In genomic region chr15:88651971-88652370, GRCh38 we compare ENCODE assay signal across 17 cellular contexts. TPM values are rescaled to one million over a fixed set of nuclear protein-coding genes. Genes with fewer than 3 reads are reported as not detected.
DNase-seq lines count a peak whose midpoint lies in the region; ATAC-seq and TF ChIP-seq lines count a peak whose summit lies in the region.
"Had no signal": no experiment of that assay in that cellular context is flagged by ENCODE, and none has a peak within 500 bp of the region (broad histone marks: within the 10 kb centered on the region; RNA-seq: fewer than 3 reads in every experiment).

No MANE protein-coding gene starts in this region.

- no peak overlapping the region for H3K4me3 Mint-ChIP-seq in activated naive CD4-positive, alpha-beta T cell treated with anti-CD3 and anti-CD28 coated beads, Interleukin-2, amount 10 ng/mL, durations not matched to agents 7 days and 5 days
- no peak overlapping the region for H3K4me3 Mint-ChIP-seq in activated CD8-positive, alpha-beta T cell treated with anti-CD3 and anti-CD28 coated beads, Interleukin-2, amount 10 ng/mL, durations not matched to agents 7 days and 5 days
- no peak overlapping the region for H3K4me3 Mint-ChIP-seq in type B pancreatic cell

- no peak for DNase-seq in activated naive CD4-positive, alpha-beta T cell treated with anti-CD3 and anti-CD28 coated beads, Interleukin-2, amount 10 ng/mL, durations not matched to agents 7 days and 5 days
- no peak for DNase-seq in activated naive CD4-positive, alpha-beta T cell treated with anti-CD3 and anti-CD28 coated beads, Interleukin-2, amount 50 U/mL, for 16 hours
- DNase-seq in activated CD8-positive, alpha-beta T cell treated with anti-CD3 and anti-CD28 coated beads, Interleukin-2, amount 10 ng/mL, durations not matched to agents 7 days and 5 days = peak; percentile 19
- peak; percentile 43 for DNase-seq in left lobe of liver (ENCODE audit: low spot score)
- DNase-seq in type B pancreatic cell (ENCODE audit: extremely low spot score, unreplicated experiment) = peak; percentile 58
- no peak for DNase-seq in SHP77 (lab: John Stamatoyannopoulos, UW)
- DNase-seq in OCI-M1 (lab: John Stamatoyannopoulos, UW) = no peak
- DNase-seq: foreskin keratinocyte; GOT3; Kasumi-1; NCI-H1417 treated with DMSO at 0.1 percent for 48 hours; NCI-H2227 treated with DMSO at 0.1 percent for 48 hours; SIG-M5; stimulated activated CD4-positive, alpha-beta T cell treated with anti-CD3 and anti-CD28 coated beads, Interleukin-12 subunit alpha, Interleukin-12 subunit beta, amount 100 ng/mL, for 4 hours; stimulated activated naive CD4-positive, alpha-beta T cell treated with Interleukin-2 at 50 U/mL for 16 hours; T-helper 2 cell had no signal

- no peak for TF ChIP-seq CTCF in type B pancreatic cell (conservative IDR thresholded peaks at IDR 0.05)

- H3K27ac Mint-ChIP-seq in activated naive CD4-positive, alpha-beta T cell treated with anti-CD3 and anti-CD28 coated beads, Interleukin-2, amount 10 ng/mL, durations not matched to agents 7 days and 5 days = peak overlapping the region; percentile 66
- H3K27ac Mint-ChIP-seq in activated CD8-positive, alpha-beta T cell treated with anti-CD3 and anti-CD28 coated beads, Interleukin-2, amount 10 ng/mL, durations not matched to agents 7 days and 5 days = peak overlapping the region; percentile 27
- no peak overlapping the region for H3K27ac Mint-ChIP-seq in type B pancreatic cell

- CTCF ChIA-PET in activated naive CD4-positive, alpha-beta T cell treated with anti-CD3 and anti-CD28 coated beads, Interleukin-2, amount 10 ng/mL, durations not matched to agents 7 days and 5 days (lab: Charles Lee) = interaction anchor here (2.3 kb wide), 1 partner anchor 27 kb away, joined by 10 read pairs; no protein-coding TSS in a partner anchor
- CTCF ChIA-PET in activated CD8-positive, alpha-beta T cell treated with anti-CD3 and anti-CD28 coated beads, Interleukin-2, amount 10 ng/mL, durations not matched to agents 7 days and 5 days (lab: Charles Lee) = no interaction called here

- no peaks in the 10 kb centered on the region for H3K27me3 Mint-ChIP-seq in activated naive CD4-positive, alpha-beta T cell treated with anti-CD3 and anti-CD28 coated beads, Interleukin-2, amount 10 ng/mL, durations not matched to agents 7 days and 5 days
- no peaks in the 10 kb centered on the region for H3K27me3 Mint-ChIP-seq in activated CD8-positive, alpha-beta T cell treated with anti-CD3 and anti-CD28 coated beads, Interleukin-2, amount 10 ng/mL, durations not matched to agents 7 days and 5 days (ENCODE audit: low read depth)
- H3K27me3 Mint-ChIP-seq in type B pancreatic cell = no peaks in the 10 kb centered on the region

- H3K4me1 Mint-ChIP-seq in activated naive CD4-positive, alpha-beta T cell treated with anti-CD3 and anti-CD28 coated beads, Interleukin-2, amount 10 ng/mL, durations not matched to agents 7 days and 5 days = peaks cover 74% of the 10 kb centered on the region
- H3K4me1 Mint-ChIP-seq in activated CD8-positive, alpha-beta T cell treated with anti-CD3 and anti-CD28 coated beads, Interleukin-2, amount 10 ng/mL, durations not matched to agents 7 days and 5 days (ENCODE audit: low read depth) = peaks cover 70% of the 10 kb centered on the region
- peaks cover 30% of the 10 kb centered on the region for H3K4me1 Mint-ChIP-seq in type B pancreatic cell (ENCODE audit: unreplicated experiment)

- no peaks in the 10 kb centered on the region for H3K9me3 Mint-ChIP-seq in activated naive CD4-positive, alpha-beta T cell treated with anti-CD3 and anti-CD28 coated beads, Interleukin-2, amount 10 ng/mL, durations not matched to agents 7 days and 5 days
- no peaks in the 10 kb centered on the region for H3K9me3 Mint-ChIP-seq in activated CD8-positive, alpha-beta T cell treated with anti-CD3 and anti-CD28 coated beads, Interleukin-2, amount 10 ng/mL, durations not matched to agents 7 days and 5 days (ENCODE audit: insufficient read depth)
- H3K9me3 Mint-ChIP-seq in type B pancreatic cell = no peaks in the 10 kb centered on the region

- no peak for ATAC-seq in activated CD8-positive, alpha-beta T cell treated with anti-CD3 and anti-CD28 coated beads, Interleukin-2, amount 10 ng/mL, durations not matched to agents 7 days and 5 days
- no peak for ATAC-seq in left lobe of liver
- no peak for ATAC-seq in HG02678 (IDR thresholded peaks at IDR 0.05; ENCODE audit: unreplicated experiment)
- ATAC-seq: foreskin keratinocyte had no signal

- POLR2A ChIA-PET in activated CD8-positive, alpha-beta T cell treated with anti-CD3 and anti-CD28 coated beads, Interleukin-2, amount 10 ng/mL, durations not matched to agents 7 days and 5 days (lab: Charles Lee) = no interaction called here

- H3K36me3 Mint-ChIP-seq in activated naive CD4-positive, alpha-beta T cell treated with anti-CD3 and anti-CD28 coated beads, Interleukin-2, amount 10 ng/mL, durations not matched to agents 7 days and 5 days = peaks cover 52% of the 10 kb centered on the region
- peaks cover 55% of the 10 kb centered on the region for H3K36me3 Mint-ChIP-seq in activated CD8-positive, alpha-beta T cell treated with anti-CD3 and anti-CD28 coated beads, Interleukin-2, amount 10 ng/mL, durations not matched to agents 7 days and 5 days (ENCODE audit: low read depth)
- H3K36me3 Mint-ChIP-seq in type B pancreatic cell = no peaks in the 10 kb centered on the region

RNA-seq across cellular contexts. Expression of gene ISG20, which starts 13.2 kb away (rescaled TPM):
- total RNA-seq in activated CD8-positive, alpha-beta T cell treated with anti-CD3 and anti-CD28 coated beads, Interleukin-2, amount 10 ng/mL, durations not matched to agents 7 days and 5 days = 100 to 1,000 TPM; 141 to 151 TPM
- total RNA-seq in left lobe of liver = 5.7 TPM
- total RNA-seq in type B pancreatic cell (ENCODE audit: low replicate concordance) = 4.9 and 7.9 TPM in 2 replicates

RNA-seq across cellular contexts. Expression of gene AEN, which starts 30.8 kb away (rescaled TPM):
- 10 to 100 TPM; 52.6 to 53.2 TPM for total RNA-seq in activated CD8-positive, alpha-beta T cell treated with anti-CD3 and anti-CD28 coated beads, Interleukin-2, amount 10 ng/mL, durations not matched to agents 7 days and 5 days
- total RNA-seq in left lobe of liver (7.1 TPM), type B pancreatic cell (ENCODE audit: low replicate concordance) (48.9 and 62.9 TPM in 2 replicates)

Comparison
In these comparisons a context has a peak if more than half of its experiments do, and no peak if none do; other contexts are left out.
1. DNase-seq: peak in activated CD8-positive, alpha-beta T cell treated with anti-CD3 and anti-CD28 coated beads, Interleukin-2, amount 10 ng/mL, durations not matched to agents 7 days and 5 days (single experiment), left lobe of liver (single experiment) and type B pancreatic cell (single experiment); none in activated naive CD4-positive, alpha-beta T cell treated with anti-CD3 and anti-CD28 coated beads, Interleukin-2, amount 10 ng/mL, durations not matched to agents 7 days and 5 days (single experiment), activated naive CD4-positive, alpha-beta T cell treated with anti-CD3 and anti-CD28 coated beads, Interleukin-2, amount 50 U/mL, for 16 hours (single experiment), SHP77 (0 of 2) and OCI-M1 (single experiment).
2. RNA of gene ISG20, which starts 13.2 kb away (total RNA-seq): 141 to 151 TPM in activated CD8-positive, alpha-beta T cell treated with anti-CD3 and anti-CD28 coated beads, Interleukin-2, amount 10 ng/mL, durations not matched to agents 7 days and 5 days; 5.7 TPM in left lobe of liver (single experiment) and 4.9 to 7.9 TPM in type B pancreatic cell; every median in the first group is over 10 times any median in the second.